In genomic region chr13:60396783-60397692, GRCh38 we compare ENCODE assay signal across 1 cellular context.
TF ChIP-seq lines count a peak whose summit lies in the region.

Gene TDRD3 (plus strand): TSS chr13:60397220. CDS start chr13:60397365, 145 bp downstream.

TF ChIP-seq in K562, 482 proteins besides CTCF, POLR2A, EP300 and RAD21 (continued from another document and continues in another):
- TF ChIP-seq ZNF280A (IDR thresholded peaks at IDR 0.05; ENCODE audit: low read depth, partially characterized antibody) (no peak), NEUROD1 (IDR thresholded peaks at IDR 0.05; ENCODE audit: borderline replicate concordance, low read depth, low read length, partially characterized antibody) (peak; percentile 65), AFF4 (CRISPR knock-in tag; IDR thresholded peaks at IDR 0.05) (no peak), ZNF511 (CRISPR knock-in tag; IDR thresholded peaks at IDR 0.05) (peak; percentile 41; the same call in 1 of the 2 replicates), GABPB1 (CRISPR knock-in tag; IDR thresholded peaks at IDR 0.05) (0 out of 2 replicates have a peak, but pooled peaks have one; percentile 45), ELF1 (tag; IDR thresholded peaks at IDR 0.05) (peak; percentile 60; the same call in 1 of the 2 replicates), OTX1 (CRISPR knock-in tag; IDR thresholded peaks at IDR 0.05) (no peak), ZNF239 (CRISPR knock-in tag; IDR thresholded peaks at IDR 0.05) (no peak), ZBTB5 (IDR thresholded peaks at IDR 0.05) (no peak), SMARCA5 (IDR thresholded peaks at IDR 0.05) (0 out of 2 replicates have a peak, but pooled peaks have one; percentile 28), ZNF717 (CRISPR knock-in tag; IDR thresholded peaks at IDR 0.05) (no peak), NRF1 (conservative IDR thresholded peaks at IDR 0.05 in 1 of 2, IDR thresholded peaks at IDR 0.05 in 1 of 2) (peak in 1 of 2 experiments; percentile 63; a peak in 3 of 4 replicates), ZNF740 (CRISPR knock-in tag; IDR thresholded peaks at IDR 0.05) (no peak), ZNF740 (tag; IDR thresholded peaks at IDR 0.05) (peak in 1 of 2 experiments; percentile 61; a peak in 1 of 4 replicates), HDAC2 (IDR thresholded peaks at IDR 0.05) (no peak), SP2 (IDR thresholded peaks at IDR 0.05; ENCODE audit: extremely low read depth, low read depth, low read length, poor library complexity, severe bottlenecking) (no peak), MLX (CRISPR knock-in tag; conservative IDR thresholded peaks at IDR 0.05) (no peak), PML (IDR thresholded peaks at IDR 0.05; ENCODE audit: low read length) (no peak), CREB1 (IDR thresholded peaks at IDR 0.05) (no peak), CREB1 (CRISPR knock-in tag; IDR thresholded peaks at IDR 0.05) (no peak), ZNF146 (CRISPR knock-in tag; IDR thresholded peaks at IDR 0.05; ENCODE audit: unreplicated experiment) (no peak), MGA (IDR thresholded peaks at IDR 0.05) (peak; percentile 70), KAT7 (CRISPR knock-in tag; IDR thresholded peaks at IDR 0.05; ENCODE audit: borderline replicate concordance) (no peak), ELK1 (CRISPR knock-in tag; IDR thresholded peaks at IDR 0.05) (no peak), ZBTB26 (CRISPR knock-in tag; IDR thresholded peaks at IDR 0.05) (no peak), MTF1 (CRISPR knock-in tag; IDR thresholded peaks at IDR 0.05; ENCODE audit: borderline replicate concordance) (no peak), KLF16 (IDR thresholded peaks at IDR 0.05) (no peak), FIP1L1 (IDR thresholded peaks at IDR 0.05; ENCODE audit: low read depth, low read length, poor library complexity, severe bottlenecking) (no peak), JUN (IDR thresholded peaks at IDR 0.05; ENCODE audit: borderline replicate concordance, low read depth, low read length) (0 out of 2 replicates have a peak, but pooled peaks have one; percentile 47), JUN (CRISPR knock-in tag; IDR thresholded peaks at IDR 0.05; ENCODE audit: borderline replicate concordance) (no peak)
